In genomic region chr7:157502701-157503111, GRCh38 we compare ENCODE assay signal across 9 cellular contexts.
A peak's percentile ranks its signal among the peaks of the same experiment; 100 is the strongest.
DNase-seq lines count a peak whose midpoint lies in the region; ATAC-seq, FAIRE-seq and TF ChIP-seq lines count a peak whose summit lies in the region.
"Had no signal": no experiment of that assay in that cellular context is flagged by ENCODE, and none has a peak within 500 bp of the region (broad histone marks: within the 10 kb centered on the region; RNA-seq: fewer than 3 reads in every experiment).

No MANE protein-coding gene starts in this region.

- H3K9me3 ChIP-seq in heart left ventricle (peaks cover 0 to 17% (median 2%) of the 10 kb centered on the region in 12 donors), kidney (ENCODE audit: control insufficient read depth in 1 of 2, low read length in 2 of 2) (no peaks in the 10 kb centered on the region), suprapubic skin (no peaks in the 10 kb centered on the region)

- H3K36me3 ChIP-seq in heart left ventricle (no peaks in the 10 kb centered on the region), kidney (ENCODE audit: control insufficient read depth in 1 of 2, insufficient read depth in 2 of 2, low read length in 2 of 2) (no peaks in the 10 kb centered on the region), suprapubic skin (no peaks in the 10 kb centered on the region)

- TF ChIP-seq CTCF in heart left ventricle (IDR thresholded peaks at IDR 0.05) (no peak), kidney (IDR thresholded peaks at IDR 0.05; ENCODE audit: borderline replicate concordance, extremely low read depth, insufficient read depth) (no peak), suprapubic skin (IDR thresholded peaks at IDR 0.05) (no peak)

- H3K9me3 Mint-ChIP-seq in naive B cell = peaks cover 0 to 18% (median 4%) of the 10 kb centered on the region in 7 donors

- H3K9ac ChIP-seq in kidney (ENCODE audit: low read length in 2 of 2) = no peak overlapping the region

- intact Hi-C loops in heart left ventricle (cut with DNase I) (loop anchor here in 1 of 10 donors (2.0 kb wide), 1 partner anchor 66 kb away; no protein-coding TSS in a partner anchor), Right ventricle myocardium inferior (cut with DNase I) (no loop called here), kidney (cut with DNase I) (no loop called here), left colon (cut with DNase I, micrococcal nuclease) (no loop called here)

- FAIRE-seq in kidney (lab: Jason Lieb, UNC) = no peak
- FAIRE-seq: A549 had no signal

- TF ChIP-seq POLR2A in heart left ventricle (IDR thresholded peaks at IDR 0.05) (no peak), suprapubic skin (IDR thresholded peaks at IDR 0.05) (no peak)

- peaks cover 7 to 12% (median 12%) of the 10 kb centered on the region in 3 donors for H3K4me1 Mint-ChIP-seq in naive B cell

- H3K36me3 Mint-ChIP-seq in naive B cell = peaks cover 9 to 13% of the 10 kb centered on the region in 2 donors

- peak overlapping the region in 9 of 12 donors; percentile 29 to 68 (median 53) for H3K27ac ChIP-seq in heart left ventricle
- H3K27ac ChIP-seq in kidney (ENCODE audit: low read depth in 2 of 2, low read length in 2 of 2) = no peak overlapping the region
- H3K27ac ChIP-seq in suprapubic skin = no peak overlapping the region
- H3K27ac ChIP-seq: A549 had no signal

- no peak overlapping the region for H3K27ac Mint-ChIP-seq in naive B cell

- H3K27me3 Mint-ChIP-seq in naive B cell = peaks cover 19 to 39% (median 28%) of the 10 kb centered on the region in 3 donors

- H3K4me1 ChIP-seq in heart left ventricle (peaks cover 0 to 11% (median 0%) of the 10 kb centered on the region in 12 donors), kidney (ENCODE audit: control insufficient read depth in 1 of 2, insufficient read depth in 1 of 2, low read depth in 1 of 2, low read length in 2 of 2) (no peaks in the 10 kb centered on the region), suprapubic skin (no peaks in the 10 kb centered on the region)
- H3K4me1 ChIP-seq: A549 had no signal

- H3K4me3 ChIP-seq in heart left ventricle (peak overlapping the region in 8 of 12 donors; percentile 22 to 35 (median 32)), kidney (ENCODE audit: low read length in 2 of 2) (peak overlapping the region in 1 of 2 donors; percentile 21), suprapubic skin (no peak overlapping the region)
- H3K4me3 ChIP-seq: A549 had no signal

- peak in 3 of 4 donors; percentile 45 to 96 (median 72) for ATAC-seq in heart left ventricle
- ATAC-seq in Right ventricle myocardium inferior = no peak
- ATAC-seq in naive B cell (ENCODE audit: low read depth in 2 of 2) = no peak
- ATAC-seq in left colon = no peak
- no peak for ATAC-seq in GM18861 (IDR thresholded peaks at IDR 0.05; ENCODE audit: unreplicated experiment)
- ATAC-seq: A549 had no signal

- peak in 3 of 5 donors; percentile 27 to 56 (median 53) for DNase-seq in heart left ventricle
- DNase-seq in Right ventricle myocardium inferior (ENCODE audit: missing footprints) = no peak
- peak; percentile 84 for DNase-seq in activated effector memory CD4-positive, alpha-beta T cell treated with anti-CD3 and anti-CD28 coated beads, Interleukin-2, amount 50 U/mL, for 16 hours
- DNase-seq in naive B cell = no peak
- DNase-seq in kidney = no peak
- no peak for DNase-seq in left colon
- DNase-seq in suprapubic skin (ENCODE audit: low spot score in 2 of 2) = no peak

- H3K4me3 Mint-ChIP-seq in naive B cell = peak overlapping the region in 6 of 8 donors; percentile 11 to 74 (median 58)

- peaks cover 0 to 17% (median 0%) of the 10 kb centered on the region in 9 donors for H3K27me3 ChIP-seq in heart left ventricle
- H3K27me3 ChIP-seq in suprapubic skin = no peaks in the 10 kb centered on the region

- TF ChIP-seq EP300 in suprapubic skin (IDR thresholded peaks at IDR 0.05) = no peak

- 42 to 54% (median 47%) methylated on average over 11 to 12 of the region's 12 CpGs for WGBS in heart left ventricle, 4 donors
- 46% methylated on average over 9 of the region's 12 CpGs for WGBS in suprapubic skin

Comparison
In these comparisons a context has a peak if more than half of its experiments do, and no peak if none do; other contexts are left out.
1. ATAC-seq: peak in heart left ventricle (3 of 4); none in Right ventricle myocardium inferior (single experiment), naive B cell (0 of 2), left colon (single experiment) and GM18861 (single experiment).
2. DNase-seq: peak in heart left ventricle (3 of 5) and activated effector memory CD4-positive, alpha-beta T cell treated with anti-CD3 and anti-CD28 coated beads, Interleukin-2, amount 50 U/mL, for 16 hours (single experiment); none in Right ventricle myocardium inferior (single experiment), naive B cell (single experiment), kidney (single experiment), left colon (0 of 2) and suprapubic skin (0 of 2).
3. H3K27ac ChIP-seq: peak in heart left ventricle (9 of 12); none in kidney (0 of 2) and suprapubic skin (single experiment).